ENCODE assay signal across 8 cellular contexts in genomic region chr2:37635359-37636208, GRCh38. TPM values are rescaled to one million over a fixed set of nuclear protein-coding genes. Genes with fewer than 3 reads are reported as not detected.
DNase-seq lines count a peak whose midpoint lies in the region; ATAC-seq and TF ChIP-seq lines count a peak whose summit lies in the region.

No MANE protein-coding gene starts in this region.

- H3K36me3 Mint-ChIP-seq in MCF 10A (ENCODE audit: insufficient read depth, unreplicated experiment) = peaks cover 9% of the 10 kb centered on the region

- H3K4me1 Mint-ChIP-seq in MCF 10A (ENCODE audit: insufficient read depth, unreplicated experiment) = peaks cover 40% of the 10 kb centered on the region

- TF ChIP-seq CTCF in MCF 10A (IDR thresholded peaks at IDR 0.05; ENCODE audit: unreplicated experiment) (no peak), breast epithelium (IDR thresholded peaks at IDR 0.05) (no peak)

- TF ChIP-seq POLR2A in breast epithelium (IDR thresholded peaks at IDR 0.05) = no peak

- peak; percentile 92 for DNase-seq in MCF 10A (ENCODE audit: unreplicated experiment)
- DNase-seq in breast epithelium (ENCODE audit: low spot score in 2 of 2) = no peak
- peak; percentile 42 to 80 for DNase-seq in activated CD4-positive, alpha-beta T cell treated with anti-CD3 and anti-CD28 coated beads, Interleukin-2, amount 50 U/mL, for 24 hours (ENCODE audit: low read depth in 1 of 2, low spot score in 1 of 2)
- peak; percentile 75 for DNase-seq in fibroblast of gingiva (ENCODE audit: low read depth)
- DNase-seq in stimulated activated CD4-positive, alpha-beta T cell treated with anti-CD3 and anti-CD28 coated beads, Interleukin-4, amount 100 ng/mL, for 1 hour = peak; percentile 56
- DNase-seq in NK-92 (lab: John Stamatoyannopoulos, UW; ENCODE audit: unreplicated experiment) = no peak
- no peak for DNase-seq in midbrain (lab: John Stamatoyannopoulos, UW)

- H3K27me3 Mint-ChIP-seq in MCF 10A (ENCODE audit: insufficient read depth, unreplicated experiment) = no peaks in the 10 kb centered on the region

- POLR2A ChIA-PET in MCF 10A (lab: Yijun Ruan, JAX) = interaction anchor here (0.6 to 1.7 kb wide), 3 partner anchors 11 to 34 kb away, joined by 3 to 5 read pairs (median 3); no protein-coding TSS in a partner anchor

- H3K27ac Mint-ChIP-seq in MCF 10A (ENCODE audit: low read depth, unreplicated experiment) = peak overlapping the region; percentile 75

- H3K9me3 Mint-ChIP-seq in MCF 10A (ENCODE audit: unreplicated experiment) = no peaks in the 10 kb centered on the region

- peak overlapping the region in 1 of 2 donors; percentile 19 for H3K27ac ChIP-seq in breast epithelium

- no peaks in the 10 kb centered on the region for H3K27me3 ChIP-seq in breast epithelium

- intact Hi-C loops in MCF 10A (cut with micrococcal nuclease) (loop anchor here (1.0 kb wide), 1 partner anchor 74 kb away; no protein-coding TSS in a partner anchor), breast epithelium (cut with DNase I; ENCODE audit: low total_unique reads) (no loop called here)

- CTCF ChIA-PET in MCF 10A (lab: Yijun Ruan, JAX) = interaction anchor here (0.8 kb wide), 1 partner anchor 374 kb away, joined by 3 read pairs; no protein-coding TSS in a partner anchor

- BruUV-seq in MCF 10A (replicated peaks; lab: Mats Ljungman, UMichigan) = no TSS peak

- H3K4me3 Mint-ChIP-seq in MCF 10A (ENCODE audit: unreplicated experiment) = no peak overlapping the region

- no peaks in the 10 kb centered on the region for H3K9me3 ChIP-seq in breast epithelium

- no peak overlapping the region for H3K4me3 ChIP-seq in breast epithelium

- H3K36me3 ChIP-seq in breast epithelium = no peaks in the 10 kb centered on the region

- no peaks in the 10 kb centered on the region for H3K4me1 ChIP-seq in breast epithelium

- peak; percentile 56 for ATAC-seq in HG03469 (IDR thresholded peaks at IDR 0.05; ENCODE audit: unreplicated experiment)

RNA-seq across cellular contexts. Expression of gene CDC42EP3, which starts 35.9 kb away (rescaled TPM):
- total RNA-seq in MCF 10A (2022) = 55.4 and 61.3 TPM in 2 replicates
- 10 to 100 TPM; 19.5 to 35.7 (median 35.7) TPM for total RNA-seq in breast epithelium

Comparison
In these comparisons a context has a peak if more than half of its experiments do, and no peak if none do; other contexts are left out.
1. DNase-seq: peak in MCF 10A (single experiment), activated CD4-positive, alpha-beta T cell treated with anti-CD3 and anti-CD28 coated beads, Interleukin-2, amount 50 U/mL, for 24 hours (2 of 2), fibroblast of gingiva (single experiment) and stimulated activated CD4-positive, alpha-beta T cell treated with anti-CD3 and anti-CD28 coated beads, Interleukin-4, amount 100 ng/mL, for 1 hour (single experiment); none in breast epithelium (0 of 2), NK-92 (single experiment) and midbrain (single experiment).